17 cellular contexts compared by ENCODE assay signal in genomic region chr2:28544069-28544346, GRCh38. TPM values are rescaled to one million over a fixed set of nuclear protein-coding genes. Genes with fewer than 3 reads are reported as not detected.
A peak's percentile ranks its signal among the peaks of the same experiment; 100 is the strongest.
DNase-seq lines count a peak whose midpoint lies in the region; ATAC-seq and TF ChIP-seq lines count a peak whose summit lies in the region.
"Had no signal": no experiment of that assay in that cellular context is flagged by ENCODE, and none has a peak within 500 bp of the region (broad histone marks: within the 10 kb centered on the region; RNA-seq: fewer than 3 reads in every experiment).

No MANE protein-coding gene starts in this region.

- peaks cover 7% of the 10 kb centered on the region for H3K4me1 ChIP-seq in osteoblast (ENCODE audit: insufficient read depth, low read length)
- H3K4me1 ChIP-seq: pancreas had no signal

- no peaks in the 10 kb centered on the region for H3K79me2 ChIP-seq in osteoblast (ENCODE audit: insufficient read depth, low read length)

- no peak for TF ChIP-seq EP300 in Ishikawa (IDR thresholded peaks at IDR 0.05; ENCODE audit: borderline replicate concordance)

- no peak overlapping the region for H3K4me3 Mint-ChIP-seq in T-helper 1 cell treated with Interleukin-12 subunit alpha and Interleukin-12 subunit beta and Interleukin-4 antibody, amounts not matched to agents 30 μg/mL and 1 μg/mL, for 36 hours
- H3K4me3 Mint-ChIP-seq in effector memory CD8-positive, alpha-beta T cell, result peak overlapping the region in 1 of 2 donors; percentile 45
- H3K4me3 Mint-ChIP-seq: dendritic cell treated with granulocyte-macrophage colony-stimulating factor and Interleukin-4, amounts not matched to agents 40 ng/mL and 50 ng/mL, for 4 days had no signal

- H3K27ac Mint-ChIP-seq in T-helper 1 cell treated with Interleukin-12 subunit alpha and Interleukin-12 subunit beta and Interleukin-4 antibody, amounts not matched to agents 30 μg/mL and 1 μg/mL, for 36 hours, result peak overlapping the region; percentile 82
- peak overlapping the region; percentile 59 to 81 for H3K27ac Mint-ChIP-seq in effector memory CD8-positive, alpha-beta T cell
- H3K27ac Mint-ChIP-seq: dendritic cell treated with granulocyte-macrophage colony-stimulating factor and Interleukin-4, amounts not matched to agents 40 ng/mL and 50 ng/mL, for 4 days had no signal

- H2AFZ ChIP-seq in osteoblast (ENCODE audit: low read length), result no peak overlapping the region

- TF ChIP-seq RAD21 in Ishikawa (IDR thresholded peaks at IDR 0.05; ENCODE audit: low read depth), result no peak

- H3K9me3 Mint-ChIP-seq in T-helper 1 cell treated with Interleukin-12 subunit alpha and Interleukin-12 subunit beta and Interleukin-4 antibody, amounts not matched to agents 30 μg/mL and 1 μg/mL, for 36 hours, result no peaks in the 10 kb centered on the region
- H3K9me3 Mint-ChIP-seq in effector memory CD8-positive, alpha-beta T cell, result no peaks in the 10 kb centered on the region
- H3K9me3 Mint-ChIP-seq: dendritic cell treated with granulocyte-macrophage colony-stimulating factor and Interleukin-4, amounts not matched to agents 40 ng/mL and 50 ng/mL, for 4 days had no signal

- TF ChIP-seq CTCF in osteoblast (IDR thresholded peaks at IDR 0.05; ENCODE audit: extremely low read depth, low read depth, low read length), result no peak

- no peak for ATAC-seq in effector memory CD8-positive, alpha-beta T cell (replicated peaks)
- ATAC-seq in GM21515 (IDR thresholded peaks at IDR 0.05; ENCODE audit: unreplicated experiment), result no peak

- H3K27me3 Mint-ChIP-seq in T-helper 1 cell treated with Interleukin-12 subunit alpha and Interleukin-12 subunit beta and Interleukin-4 antibody, amounts not matched to agents 30 μg/mL and 1 μg/mL, for 36 hours (ENCODE audit: low read depth), result peaks cover 4% of the 10 kb centered on the region
- H3K27me3 Mint-ChIP-seq in effector memory CD8-positive, alpha-beta T cell, result peaks cover 8 to 13% of the 10 kb centered on the region in 2 donors

- no peak overlapping the region for H3K4me3 ChIP-seq in osteoblast (ENCODE audit: insufficient read depth, low read length)
- H3K4me3 ChIP-seq in MG63, result no peak overlapping the region
- H3K4me3 ChIP-seq: pancreas, thoracic aorta had no signal

- H3K9me3 ChIP-seq in osteoblast (ENCODE audit: low read depth, low read length), result no peaks in the 10 kb centered on the region
- no peaks in the 10 kb centered on the region for H3K9me3 ChIP-seq in MG63
- H3K9me3 ChIP-seq: pancreas, thoracic aorta had no signal

- no peaks in the 10 kb centered on the region for H3K36me3 Mint-ChIP-seq in T-helper 1 cell treated with Interleukin-12 subunit alpha and Interleukin-12 subunit beta and Interleukin-4 antibody, amounts not matched to agents 30 μg/mL and 1 μg/mL, for 36 hours (ENCODE audit: low read depth)
- peaks cover 11% of the 10 kb centered on the region for H3K36me3 Mint-ChIP-seq in effector memory CD8-positive, alpha-beta T cell (ENCODE audit: insufficient read depth)

- H3K36me3 ChIP-seq in osteoblast (ENCODE audit: insufficient read depth, low read length) (no peaks in the 10 kb centered on the region), MG63 (no peaks in the 10 kb centered on the region)
- H3K36me3 ChIP-seq: brain microvascular endothelial cell, pancreas, thoracic aorta had no signal

- DNase-seq in T-helper 1 cell (no peak), osteoblast (ENCODE audit: insufficient read length, low spot score, missing footprints) (peak; percentile 51), MG63 (no peak), medulla oblongata (ENCODE audit: extremely low spot score) (no peak)
- DNase-seq in effector memory CD8-positive, alpha-beta T cell, result no peak
- DNase-seq: 8988T, foreskin melanocyte, Kasumi-1, NCI-H1105, pancreas, SHP77 treated with DMSO at 0.1 percent for 48 hours had no signal

- H3K27me3 ChIP-seq in osteoblast (ENCODE audit: insufficient read depth, low read length) (peaks cover 3% of the 10 kb centered on the region), MG63 (no peaks in the 10 kb centered on the region)
- H3K27me3 ChIP-seq: brain microvascular endothelial cell, pancreas had no signal

- H3K27ac ChIP-seq in osteoblast (ENCODE audit: low read depth, low read length), result no peak overlapping the region
- H3K27ac ChIP-seq: brain microvascular endothelial cell, pancreas, thoracic aorta had no signal

- H4K20me1 ChIP-seq in osteoblast (ENCODE audit: insufficient read depth, low read length), result no peaks in the 10 kb centered on the region

- H3K4me1 Mint-ChIP-seq in T-helper 1 cell treated with Interleukin-12 subunit alpha and Interleukin-12 subunit beta and Interleukin-4 antibody, amounts not matched to agents 30 μg/mL and 1 μg/mL, for 36 hours (ENCODE audit: low read depth), result peaks cover 36% of the 10 kb centered on the region
- peaks cover 37 to 43% of the 10 kb centered on the region in 2 donors for H3K4me1 Mint-ChIP-seq in effector memory CD8-positive, alpha-beta T cell (ENCODE audit: low read depth in 2 of 2)

- no peak overlapping the region for H3K4me2 ChIP-seq in osteoblast (ENCODE audit: insufficient read depth, low read length)

TF ChIP-seq in Ishikawa, 13 proteins besides CTCF, POLR2A, EP300 and RAD21:
- TF ChIP-seq CREB1 (IDR thresholded peaks at IDR 0.05; ENCODE audit: low read depth) (no peak), REST (IDR thresholded peaks at IDR 0.05; ENCODE audit: low read depth) (peak; percentile 49; the same call in 1 of the 2 replicates)
TF ChIP-seq in Ishikawa: peak in this region for 1.

RNA-seq across cellular contexts. Expression of gene PLB1, which starts 48.1 kb away (rescaled TPM):
- 0.36 and 0.88 TPM in 2 replicates for total RNA-seq in osteoblast
- total RNA-seq in MG63 (2014; rRNA removed; shearing (Covaris generic); ENCODE audit: low replicate concordance), result not detected in 2 replicates
